12 cellular contexts compared by ENCODE assay signal in the genomic region with DNA sequence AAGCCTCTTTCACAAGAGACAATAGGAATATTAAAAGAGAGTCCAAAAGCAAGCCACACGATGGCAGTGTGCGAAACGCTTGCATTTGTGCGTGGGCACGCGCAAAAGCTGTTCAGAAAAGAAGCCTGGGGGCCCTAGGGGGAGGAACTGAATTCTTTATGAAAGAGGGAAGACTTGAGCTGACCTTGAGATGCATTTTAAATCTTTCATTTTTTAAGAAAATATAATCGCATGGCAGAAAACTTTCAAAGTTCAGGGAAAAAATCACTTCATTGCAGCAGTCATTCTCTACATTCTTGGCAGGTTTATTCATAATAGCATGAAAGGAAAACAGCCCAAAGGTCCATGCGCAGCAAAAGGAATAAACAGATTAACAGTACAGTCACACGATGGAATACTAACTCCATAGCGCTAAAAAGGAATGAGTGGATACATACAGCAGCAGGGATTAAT.
A peak's percentile ranks its signal among the peaks of the same experiment; 100 is the strongest.
DNase-seq lines count a peak whose midpoint lies in the region; ATAC-seq, FAIRE-seq and TF ChIP-seq lines count a peak whose summit lies in the region.
"Had no signal": no experiment of that assay in that cellular context is flagged by ENCODE, and none has a peak within 500 bp of the region (broad histone marks: within the 10 kb centered on the region; RNA-seq: fewer than 3 reads in every experiment).

No MANE protein-coding gene starts in this region.

- TF ChIP-seq CTCF in brain (conservative IDR thresholded peaks at IDR 0.05): peak; percentile 58 to 61
- TF ChIP-seq CTCF in kidney (IDR thresholded peaks at IDR 0.05; ENCODE audit: borderline replicate concordance, extremely low read depth, insufficient read depth): peak; percentile 21

- H3K4me3 ChIP-seq in kidney (ENCODE audit: low read length in 2 of 2): no peak overlapping the region

- intact Hi-C loops in activated CD4-positive, alpha-beta T cell treated with anti-CD3 and anti-CD28 coated beads, Interleukin-2, amount 10 ng/mL, durations not matched to agents 24 days and 14 days (cut with micrococcal nuclease): no loop called here
- intact Hi-C loops in kidney (cut with DNase I): no loop called here

- no peaks in the 10 kb centered on the region for H3K9me3 Mint-ChIP-seq in activated CD4-positive, alpha-beta T cell treated with anti-CD3 and anti-CD28 coated beads, Interleukin-2, amount 10 ng/mL, durations not matched to agents 24 days and 14 days
- H3K9me3 Mint-ChIP-seq in brain: peaks cover 0 to 10% (median 0%) of the 10 kb centered on the region in 5 experiments
- H3K9me3 Mint-ChIP-seq: dendritic cell treated with granulocyte-macrophage colony-stimulating factor and Interleukin-4, amounts not matched to agents 40 ng/mL and 50 ng/mL, for 4 days had no signal

- H3K9ac ChIP-seq in kidney (ENCODE audit: low read length in 2 of 2): no peak overlapping the region

- ATAC-seq in GM21717 (IDR thresholded peaks at IDR 0.05; ENCODE audit: unreplicated experiment) (no peak), GM21515 (IDR thresholded peaks at IDR 0.05; ENCODE audit: unreplicated experiment) (no peak)
- ATAC-seq: naive thymus-derived CD8-positive, alpha-beta T cell had no signal

- no peaks in the 10 kb centered on the region for H3K36me3 ChIP-seq in kidney (ENCODE audit: control insufficient read depth in 1 of 2, insufficient read depth in 2 of 2, low read length in 2 of 2)

- no peaks in the 10 kb centered on the region for H3K4me1 ChIP-seq in kidney (ENCODE audit: control insufficient read depth in 1 of 2, insufficient read depth in 1 of 2, low read depth in 1 of 2, low read length in 2 of 2)

- H3K27ac ChIP-seq in kidney (ENCODE audit: low read depth in 2 of 2, low read length in 2 of 2) (no peak overlapping the region), temporal lobe (ENCODE audit: low read depth, low read length) (peak overlapping the region; percentile 42)

- no peak overlapping the region for H3K4me3 Mint-ChIP-seq in activated CD4-positive, alpha-beta T cell treated with anti-CD3 and anti-CD28 coated beads, Interleukin-2, amount 10 ng/mL, durations not matched to agents 24 days and 14 days
- no peak overlapping the region for H3K4me3 Mint-ChIP-seq in brain
- H3K4me3 Mint-ChIP-seq: dendritic cell treated with granulocyte-macrophage colony-stimulating factor and Interleukin-4, amounts not matched to agents 40 ng/mL and 50 ng/mL, for 4 days; naive thymus-derived CD8-positive, alpha-beta T cell had no signal

- no peaks in the 10 kb centered on the region for H3K36me3 Mint-ChIP-seq in activated CD4-positive, alpha-beta T cell treated with anti-CD3 and anti-CD28 coated beads, Interleukin-2, amount 10 ng/mL, durations not matched to agents 24 days and 14 days (ENCODE audit: low read depth)
- H3K36me3 Mint-ChIP-seq in brain: no peaks in the 10 kb centered on the region
- H3K36me3 Mint-ChIP-seq: naive thymus-derived CD8-positive, alpha-beta T cell had no signal

- peaks cover 31% of the 10 kb centered on the region for H3K27me3 Mint-ChIP-seq in activated CD4-positive, alpha-beta T cell treated with anti-CD3 and anti-CD28 coated beads, Interleukin-2, amount 10 ng/mL, durations not matched to agents 24 days and 14 days
- H3K27me3 Mint-ChIP-seq in brain: peaks cover 3% of the 10 kb centered on the region

- DNase-seq in activated CD4-positive, alpha-beta T cell treated with anti-CD3 and anti-CD28 coated beads, Interleukin-2, amount 10 ng/mL, durations not matched to agents 24 days and 14 days: peak; percentile 50
- no peak for DNase-seq in activated CD4-positive, alpha-beta T cell treated with anti-CD3 and anti-CD28 coated beads for 48 hours
- DNase-seq in kidney (no peak), NCI-H1092 treated with DMSO at 0.1 percent for 48 hours (lab: John Stamatoyannopoulos, UW) (no peak)
- DNase-seq: AML-193; naive thymus-derived CD8-positive, alpha-beta T cell had no signal

- FAIRE-seq in kidney (lab: Jason Lieb, UNC): no peak
- FAIRE-seq: TTC549 had no signal

- no peaks in the 10 kb centered on the region for H3K4me1 Mint-ChIP-seq in activated CD4-positive, alpha-beta T cell treated with anti-CD3 and anti-CD28 coated beads, Interleukin-2, amount 10 ng/mL, durations not matched to agents 24 days and 14 days
- H3K4me1 Mint-ChIP-seq in brain: peaks cover 10% of the 10 kb centered on the region

- H3K9me3 ChIP-seq in kidney (ENCODE audit: control insufficient read depth in 1 of 2, low read length in 2 of 2): no peaks in the 10 kb centered on the region

- no peak overlapping the region for H3K27ac Mint-ChIP-seq in activated CD4-positive, alpha-beta T cell treated with anti-CD3 and anti-CD28 coated beads, Interleukin-2, amount 10 ng/mL, durations not matched to agents 24 days and 14 days
- H3K27ac Mint-ChIP-seq in brain: no peak overlapping the region
- H3K27ac Mint-ChIP-seq: dendritic cell treated with granulocyte-macrophage colony-stimulating factor and Interleukin-4, amounts not matched to agents 40 ng/mL and 50 ng/mL, for 4 days; naive thymus-derived CD8-positive, alpha-beta T cell had no signal
